19 cellular contexts compared by ENCODE assay signal in genomic region chr3:10994311-10994710, GRCh38. TPM values are rescaled to one million over a fixed set of nuclear protein-coding genes. Genes with fewer than 3 reads are reported as not detected.
A peak's percentile ranks its signal among the peaks of the same experiment; 100 is the strongest.
DNase-seq lines count a peak whose midpoint lies in the region; ATAC-seq and TF ChIP-seq lines count a peak whose summit lies in the region.
"Had no signal": no experiment of that assay in that cellular context is flagged by ENCODE, and none has a peak within 500 bp of the region (broad histone marks: within the 10 kb centered on the region; RNA-seq: fewer than 3 reads in every experiment).

No MANE protein-coding gene starts in this region.

- no peak for TF ChIP-seq CTCF in osteocyte (IDR thresholded peaks at IDR 0.05)

- POLR2A ChIA-PET in HEK293T (lab: Yijun Ruan, JAX), result no interaction called here

- peak overlapping the region; percentile 65 for H3K4me3 Mint-ChIP-seq in osteocyte (ENCODE audit: unreplicated experiment)

- ATAC-seq in stimulated activated naive CD8-positive, alpha-beta T cell treated with anti-CD3 and anti-CD28 coated beads, Interleukin-15, Interleukin-2, amounts not matched to agents 100 U/mL and 50 U/mL, for 24 hours, result no peak
- ATAC-seq: Panc1 had no signal

- peak overlapping the region; percentile 86 for H3K27ac ChIP-seq in cingulate gyrus (ENCODE audit: low read depth, low read length)
- H3K27ac ChIP-seq: C4-2B had no signal

- no peak for TF ChIP-seq POLR2A in erythroblast (IDR thresholded peaks at IDR 0.05; ENCODE audit: low read length)

- H3K27ac Mint-ChIP-seq in osteocyte (ENCODE audit: unreplicated experiment), result no peak overlapping the region

- peaks cover 23% of the 10 kb centered on the region for H3K4me1 Mint-ChIP-seq in osteocyte (ENCODE audit: unreplicated experiment)

- H3K36me3 Mint-ChIP-seq in osteocyte (ENCODE audit: unreplicated experiment), result peaks cover 4% of the 10 kb centered on the region

- CTCF ChIA-PET in HEK293T (lab: Yijun Ruan, JAX), result interaction anchor here (1.1 kb wide), 1 partner anchor 12 kb away, joined by 4 read pairs; no protein-coding TSS in a partner anchor

- DNase-seq in Ammon's horn (ENCODE audit: low spot score) (peak; percentile 81), left kidney (ENCODE audit: low read depth, low spot score) (peak; percentile 21), osteocyte (ENCODE audit: extremely low spot score, unreplicated experiment) (no peak), HEK293T (ENCODE audit: extremely low spot score) (no peak), SIG-M5 treated with dmso at 0.1 percent for 504 hours (lab: John Stamatoyannopoulos, UW; ENCODE audit: unreplicated experiment) (no peak), erythroblast (lab: John Stamatoyannopoulos, UW) (no peak)
- DNase-seq in stimulated activated naive CD8-positive, alpha-beta T cell treated with anti-CD3 and anti-CD28 coated beads, Interleukin-15, Interleukin-2, amounts not matched to agents 100 U/mL and 50 U/mL, for 24 hours, result no peak
- DNase-seq: Caco-2, H7, Karpas-422, MM.1S, NCI-H1105 treated with DMSO at 0.1 percent for 48 hours, NCI-H1930, NCI-H2171 treated with DMSO at 0.1 percent for 48 hours had no signal

- no peaks in the 10 kb centered on the region for H3K9me3 Mint-ChIP-seq in osteocyte (ENCODE audit: unreplicated experiment)

- H3K27me3 Mint-ChIP-seq in osteocyte (ENCODE audit: unreplicated experiment), result peaks cover 86% of the 10 kb centered on the region

TF ChIP-seq in HEK293T, 16 proteins besides CTCF, POLR2A, EP300 and RAD21:
- no peak for TF ChIP-seq CTBP1 (IDR thresholded peaks at IDR 0.05; ENCODE audit: borderline replicate concordance)
- no peak for TF ChIP-seq SP1 (IDR thresholded peaks at IDR 0.05)
- no peak for TF ChIP-seq TARDBP (IDR thresholded peaks at IDR 0.05)
- TF ChIP-seq ARNT (IDR thresholded peaks at IDR 0.05), result no peak
- no peak for TF ChIP-seq NFRKB (IDR thresholded peaks at IDR 0.05)

RNA-seq across cellular contexts. Expression of gene SLC6A1, which starts 1.8 kb away (rescaled TPM):
- total RNA-seq in osteocyte, result 38.4 and 39.1 TPM in 2 replicates
- total RNA-seq: A172, Caco-2, NCI-H460 had no signal

Comparison
In these comparisons a context has a peak if more than half of its experiments do, and no peak if none do; other contexts are left out.
1. DNase-seq: peak in Ammon's horn (single experiment) and left kidney (single experiment); none in osteocyte (single experiment), HEK293T (single experiment), stimulated activated naive CD8-positive, alpha-beta T cell treated with anti-CD3 and anti-CD28 coated beads, Interleukin-15, Interleukin-2, amounts not matched to agents 100 U/mL and 50 U/mL, for 24 hours (single experiment), SIG-M5 treated with dmso at 0.1 percent for 504 hours (single experiment) and erythroblast (0 of 2).